ENCODE assay signal across 8 cellular contexts in the genomic region with DNA sequence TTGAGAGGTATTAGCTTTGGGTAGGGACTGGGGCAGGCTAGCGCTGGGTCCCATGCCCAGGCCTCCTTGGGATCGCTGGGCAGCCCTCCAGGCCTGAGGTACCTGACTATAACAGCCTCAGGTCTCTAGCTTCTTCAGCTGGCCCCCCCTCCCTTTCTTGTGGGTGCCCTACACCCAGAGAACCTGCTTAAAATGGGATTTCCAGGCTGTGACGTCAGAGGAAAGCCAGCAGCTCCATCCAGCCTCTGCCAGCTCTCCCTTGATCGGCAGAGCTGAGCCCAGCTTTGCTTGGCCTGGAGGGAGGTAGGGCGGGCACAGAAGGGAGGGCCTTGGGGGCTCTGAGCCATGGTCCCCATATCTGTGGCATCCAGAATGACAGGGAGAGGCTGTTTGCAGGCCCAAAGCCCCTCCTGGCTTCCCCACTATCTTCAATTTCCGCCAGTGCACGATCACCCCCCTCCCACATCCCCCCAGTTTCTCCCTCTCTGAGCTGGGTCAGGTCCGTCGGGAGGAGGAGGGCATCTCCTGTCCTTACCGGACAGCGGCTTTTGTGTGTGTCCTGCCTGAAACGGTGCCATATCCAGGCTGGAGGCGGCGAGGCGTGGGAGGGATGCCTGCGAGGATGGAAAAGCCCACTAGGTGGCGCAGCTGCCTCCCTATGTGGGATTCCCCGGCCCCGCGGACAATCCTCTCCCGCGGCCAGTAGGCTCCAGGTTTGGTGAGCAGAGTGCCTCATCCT. TPM values are rescaled to one million over a fixed set of nuclear protein-coding genes. Genes with fewer than 3 reads are reported as not detected.
DNase-seq lines count a peak whose midpoint lies in the region; ATAC-seq and TF ChIP-seq lines count a peak whose summit lies in the region.

No MANE protein-coding gene starts in this region.

- WGBS in suprapubic skin = 17% methylated on average over 16 of the region's 22 CpGs

- H3K4me3 Mint-ChIP-seq in CD4-positive, alpha-beta T cell = no peak overlapping the region

- peak; percentile 56 to 80 (median 64) for DNase-seq in CD4-positive, alpha-beta T cell
- DNase-seq in LHCN-M2 (ENCODE audit: low read depth) (peak; percentile 79), SJCRH30 (peak; percentile 88 to 94), activated gamma-delta T cell treated with Interleukin-2 at 50 U/mL for 16 hours (peak; percentile 73), fibroblast of villous mesenchyme (ENCODE audit: low read depth) (peak; percentile 80), nucleus accumbens (lab: John Stamatoyannopoulos, UW) (peak in 50 of 56 donors; percentile 39 to 91 (median 68)), suprapubic skin (ENCODE audit: low spot score in 2 of 2) (peak; percentile 93 to 95)

- no peak overlapping the region for H3K27ac ChIP-seq in CD4-positive, alpha-beta T cell (ENCODE audit: low read depth, low read length)
- H3K27ac ChIP-seq in SJCRH30 (no peak overlapping the region), suprapubic skin (no peak overlapping the region)

- peak overlapping the region; percentile 54 for H3K27ac Mint-ChIP-seq in CD4-positive, alpha-beta T cell

- peak; percentile 94 for TF ChIP-seq CTCF in CD4-positive, alpha-beta T cell (IDR thresholded peaks at IDR 0.05)
- TF ChIP-seq CTCF in fibroblast of villous mesenchyme (IDR thresholded peaks at IDR 0.05; ENCODE audit: insufficient read depth, low read depth, low read length) (peak; percentile 95), suprapubic skin (IDR thresholded peaks at IDR 0.05) (peak; percentile 88 to 93)

- no peak for TF ChIP-seq POLR2A in suprapubic skin (IDR thresholded peaks at IDR 0.05)

- peak; percentile 87 for ATAC-seq in CD4-positive, alpha-beta T cell (ENCODE audit: poor library complexity)
- peak; percentile 78 for ATAC-seq in GM19455 (IDR thresholded peaks at IDR 0.05; ENCODE audit: unreplicated experiment)

- H3K27me3 ChIP-seq in CD4-positive, alpha-beta T cell (ENCODE audit: control insufficient read depth, insufficient read depth, low read length) = no peaks in the 10 kb centered on the region
- no peaks in the 10 kb centered on the region; the same call in 1 of the 2 replicates for H3K27me3 ChIP-seq in SJCRH30
- H3K27me3 ChIP-seq in suprapubic skin = no peaks in the 10 kb centered on the region

- H3K27me3 Mint-ChIP-seq in CD4-positive, alpha-beta T cell = no peaks in the 10 kb centered on the region

- H3K9me3 ChIP-seq in CD4-positive, alpha-beta T cell (ENCODE audit: control insufficient read depth, low read length) = no peaks in the 10 kb centered on the region
- H3K9me3 ChIP-seq in SJCRH30 (replicated peaks) (no peaks in the 10 kb centered on the region), suprapubic skin (no peaks in the 10 kb centered on the region)

- H3K4me3 ChIP-seq in SJCRH30 = peak overlapping the region; percentile 44
- no peak overlapping the region for H3K4me3 ChIP-seq in fibroblast of villous mesenchyme (ENCODE audit: low read depth, low read length)
- no peak overlapping the region for H3K4me3 ChIP-seq in suprapubic skin

- intact Hi-C loops in CD4-positive, alpha-beta T cell (cut with DNase I, micrococcal nuclease) = loop anchor here (1.0 to 5.0 kb wide), 2 partner anchors 54 to 813 kb away; no protein-coding TSS in a partner anchor

- no peaks in the 10 kb centered on the region for H3K36me3 ChIP-seq in SJCRH30
- H3K36me3 ChIP-seq in suprapubic skin = no peaks in the 10 kb centered on the region

- POLR2A ChIA-PET in CD4-positive, alpha-beta T cell (lab: Charles Lee) = interaction anchor here (0.6 to 1.1 kb wide), 3 partner anchors 11 to 112 kb away, joined by 3 to 4 read pairs (median 3); partner anchors contain the start of genes FAM53C and REEP2

- CTCF ChIA-PET in CD4-positive, alpha-beta T cell (lab: Charles Lee) = interaction anchor here (0.6 to 4.8 kb wide), 15 partner anchors 9 to 136 kb away, joined by 3 to 46 read pairs (median 5); partner anchors contain the start of genes EGR1 and ETF1

- H3K4me1 ChIP-seq in SJCRH30 (no peaks in the 10 kb centered on the region; the same call in 1 of the 2 replicates), suprapubic skin (peaks cover 10% of the 10 kb centered on the region)

- no peaks in the 10 kb centered on the region for H3K9me3 Mint-ChIP-seq in CD4-positive, alpha-beta T cell

- no peak for TF ChIP-seq EP300 in suprapubic skin (IDR thresholded peaks at IDR 0.05)

- H3K36me3 Mint-ChIP-seq in CD4-positive, alpha-beta T cell (ENCODE audit: low read depth) = no peaks in the 10 kb centered on the region

- H3K4me1 Mint-ChIP-seq in CD4-positive, alpha-beta T cell (ENCODE audit: low read depth) = peaks cover 6% of the 10 kb centered on the region

RNA-seq across cellular contexts. Expression of gene REEP2, which starts 10.8 kb away (rescaled TPM):
- under 1 TPM; 0.33 to 0.34 TPM for total RNA-seq in CD4-positive, alpha-beta T cell
- total RNA-seq in LHCN-M2 (2014; rRNA removed) = 9.0 and 11.0 TPM in 2 replicates
- polyA plus RNA-seq in LHCN-M2 (2012) = 9.1 TPM
- total RNA-seq in SJCRH30 (2014; rRNA removed; shearing (Covaris generic)) = 4.9 and 8.5 TPM in 2 replicates
- total RNA-seq in fibroblast of villous mesenchyme = 13.0 and 16.4 TPM in 2 replicates
- total RNA-seq in suprapubic skin = 1 to 10 TPM; 1.5 to 2.6 (median 1.8) TPM

RNA-seq across cellular contexts. Expression of gene EGR1, which starts 15.6 kb away (rescaled TPM):
- total RNA-seq in CD4-positive, alpha-beta T cell = 1 to 10 TPM; 5.7 to 6.2 TPM
- total RNA-seq in LHCN-M2 (2014; rRNA removed) = 4.1 and 7.2 TPM in 2 replicates
- polyA plus RNA-seq in LHCN-M2 (2012) = 21.7 TPM
- total RNA-seq in SJCRH30 (2014; rRNA removed; shearing (Covaris generic)) = 2.0 TPM in 2 replicates
- 3.5 and 6.1 TPM in 2 replicates for total RNA-seq in fibroblast of villous mesenchyme
- total RNA-seq in suprapubic skin = 100 to 1,000 TPM; 130 to 445 (median 257) TPM

Comparison
In these comparisons a context has a peak if more than half of its experiments do, and no peak if none do; other contexts are left out.
1. RNA of gene EGR1, which starts 15.6 kb away (total RNA-seq): 130 to 445 TPM in suprapubic skin; 4.1 to 7.2 TPM in LHCN-M2, 5.7 to 6.2 TPM in CD4-positive, alpha-beta T cell, 3.5 to 6.1 TPM in fibroblast of villous mesenchyme and 2.0 TPM in SJCRH30; every median in the first group is over 10 times any median in the second.
2. Peak in every context shown above with its lines, with median percentiles within 50 percentile points of each other: DNase-seq and CTCF ChIP-seq.